15 cellular contexts compared by ENCODE assay signal in the genomic region with DNA sequence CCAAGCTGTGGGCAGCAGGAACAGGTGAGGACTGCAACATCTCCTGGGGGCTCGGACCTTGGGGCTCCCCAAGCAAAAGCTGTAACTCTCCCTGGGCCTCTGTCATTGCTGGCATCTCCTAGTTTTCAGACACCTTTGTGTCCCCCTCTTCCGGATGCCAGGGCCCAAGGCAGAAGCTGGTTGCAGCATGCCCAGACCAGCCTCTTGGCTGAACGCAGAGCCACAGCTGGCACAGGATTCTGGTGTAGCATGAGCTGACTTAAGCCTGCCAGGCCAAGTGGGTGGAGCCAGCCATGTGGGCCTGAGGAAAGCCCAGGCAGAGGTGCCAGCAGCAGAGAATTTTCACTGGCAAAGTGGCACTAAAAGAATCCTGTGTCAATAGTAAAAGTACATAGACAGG.
"Had no signal": no experiment of that assay in that cellular context is flagged by ENCODE, and none has a peak within 500 bp of the region (broad histone marks: within the 10 kb centered on the region; RNA-seq: fewer than 3 reads in every experiment).

No MANE protein-coding gene starts in this region.

- H3K9me3 Mint-ChIP-seq: activated naive CD4-positive, alpha-beta T cell treated with anti-CD3 and anti-CD28 coated beads, Interleukin-2, amount 10 ng/mL, durations not matched to agents 7 days and 5 days; activated T-helper 1 cell treated with anti-CD3 and anti-CD28 coated beads, Interleukin-12 subunit alpha, Interleukin-12 subunit beta, Interleukin-2, Interleukin-4 antibody, amounts not matched to agents 30 ng/mL and 10 ng/mL and 1 ng/mL, durations not matched to agents 14 hours and 24 hours and 36 hours; T-helper 2 cell treated with Interferon-gamma antibody and Interleukin-4, amounts not matched to agents 5 μg/mL and 100 μg/mL, for 36 hours had no signal

- H3K27me3 Mint-ChIP-seq: activated CD8-positive, alpha-beta T cell treated with anti-CD3 and anti-CD28 coated beads for 36 hours; activated naive CD4-positive, alpha-beta T cell treated with anti-CD3 and anti-CD28 coated beads, Interleukin-2, amount 10 ng/mL, durations not matched to agents 7 days and 5 days; stimulated activated naive CD8-positive, alpha-beta T cell treated with anti-CD3 and anti-CD28 coated beads, Interleukin-15, amount 100 ng/mL, for 72 hours had no signal

- H3K4me3 Mint-ChIP-seq: activated CD8-positive, alpha-beta T cell treated with anti-CD3 and anti-CD28 coated beads for 36 hours; activated naive CD4-positive, alpha-beta T cell treated with anti-CD3 and anti-CD28 coated beads, Interleukin-2, amount 10 ng/mL, durations not matched to agents 7 days and 5 days; activated T-helper 1 cell treated with anti-CD3 and anti-CD28 coated beads, Interleukin-12 subunit alpha, Interleukin-12 subunit beta, Interleukin-2, Interleukin-4 antibody, amounts not matched to agents 30 ng/mL and 10 ng/mL and 1 ng/mL, durations not matched to agents 14 hours and 24 hours and 36 hours; memory B cell; stimulated activated naive CD8-positive, alpha-beta T cell treated with anti-CD3 and anti-CD28 coated beads, Interleukin-15, amount 100 ng/mL, for 72 hours; T-helper 2 cell treated with Interferon-gamma antibody and Interleukin-4, amounts not matched to agents 5 μg/mL and 100 μg/mL, for 36 hours had no signal

- DNase-seq: activated CD8-positive, alpha-beta memory T cell treated with anti-CD3 and anti-CD28 coated beads, Interleukin-2, amount 50 U/mL, for 48 hours; activated CD8-positive, alpha-beta T cell treated with anti-CD3 and anti-CD28 coated beads for 36 hours; activated naive CD4-positive, alpha-beta T cell treated with anti-CD3 and anti-CD28 coated beads, Interleukin-2, amount 10 ng/mL, durations not matched to agents 7 days and 5 days; central memory CD4-positive, alpha-beta T cell; cortex of kidney; effector CD8-positive, alpha-beta T cell; hippocampal formation; left colon; stimulated activated CD4-positive, alpha-beta T cell treated with anti-CD3 and anti-CD28 coated beads, Interleukin-4, amount 100 ng/mL, for 1 hour; stimulated activated CD8-positive, alpha-beta memory T cell treated with anti-CD3 and anti-CD28 coated beads, Interleukin-4, amount 100 ng/mL, for 48 hours; stimulated activated naive CD8-positive, alpha-beta T cell treated with anti-CD3 and anti-CD28 coated beads, Interleukin-15, amount 100 ng/mL, for 72 hours; SW 1271 had no signal

- H3K36me3 Mint-ChIP-seq: activated naive CD4-positive, alpha-beta T cell treated with anti-CD3 and anti-CD28 coated beads, Interleukin-2, amount 10 ng/mL, durations not matched to agents 7 days and 5 days; memory B cell had no signal

- H3K4me1 Mint-ChIP-seq: activated naive CD4-positive, alpha-beta T cell treated with anti-CD3 and anti-CD28 coated beads, Interleukin-2, amount 10 ng/mL, durations not matched to agents 7 days and 5 days; memory B cell; stimulated activated naive CD8-positive, alpha-beta T cell treated with anti-CD3 and anti-CD28 coated beads, Interleukin-15, amount 100 ng/mL, for 72 hours had no signal

- H3K27ac Mint-ChIP-seq: activated CD8-positive, alpha-beta T cell treated with anti-CD3 and anti-CD28 coated beads for 36 hours; activated naive CD4-positive, alpha-beta T cell treated with anti-CD3 and anti-CD28 coated beads, Interleukin-2, amount 10 ng/mL, durations not matched to agents 7 days and 5 days; activated T-helper 1 cell treated with anti-CD3 and anti-CD28 coated beads, Interleukin-12 subunit alpha, Interleukin-12 subunit beta, Interleukin-2, Interleukin-4 antibody, amounts not matched to agents 30 ng/mL and 10 ng/mL and 1 ng/mL, durations not matched to agents 14 hours and 24 hours and 36 hours; memory B cell; stimulated activated naive CD8-positive, alpha-beta T cell treated with anti-CD3 and anti-CD28 coated beads, Interleukin-15, amount 100 ng/mL, for 72 hours; T-helper 2 cell treated with Interferon-gamma antibody and Interleukin-4, amounts not matched to agents 5 μg/mL and 100 μg/mL, for 36 hours had no signal

- ATAC-seq: activated CD8-positive, alpha-beta T cell treated with anti-CD3 and anti-CD28 coated beads for 36 hours; left colon; stimulated activated naive CD8-positive, alpha-beta T cell treated with anti-CD3 and anti-CD28 coated beads, Interleukin-15, amount 100 ng/mL, for 72 hours had no signal
